18 cellular contexts compared by ENCODE assay signal in the genomic region with DNA sequence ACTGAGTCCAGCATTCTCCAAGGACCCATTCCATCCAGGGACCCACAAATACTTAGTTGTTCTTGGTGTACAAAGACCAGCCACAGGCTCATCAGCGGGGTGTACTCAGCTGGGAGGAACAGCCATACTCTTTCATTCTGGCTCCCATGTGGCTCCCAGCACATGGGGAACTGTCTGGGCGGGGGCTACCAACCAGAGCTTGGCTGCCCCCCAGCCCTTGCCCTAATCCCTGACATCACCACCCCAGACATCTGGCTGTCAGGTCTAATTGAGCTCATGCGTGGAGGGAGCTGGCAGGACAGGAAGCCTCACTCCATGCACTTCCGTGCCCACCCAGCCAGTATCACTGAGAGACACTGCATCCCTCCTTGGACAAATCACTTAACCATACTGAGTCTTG.
A peak's percentile ranks its signal among the peaks of the same experiment; 100 is the strongest.
DNase-seq lines count a peak whose midpoint lies in the region; ATAC-seq, FAIRE-seq and TF ChIP-seq lines count a peak whose summit lies in the region.
"Had no signal": no experiment of that assay in that cellular context is flagged by ENCODE, and none has a peak within 500 bp of the region (broad histone marks: within the 10 kb centered on the region; RNA-seq: fewer than 3 reads in every experiment).

No MANE protein-coding gene starts in this region.

- no peak overlapping the region for H3K4me3 Mint-ChIP-seq in osteocyte (ENCODE audit: unreplicated experiment)
- H3K4me3 Mint-ChIP-seq in mesothelial cell of epicardium = no peak overlapping the region

- TF ChIP-seq RAD21 in A549 (conservative IDR thresholded peaks at IDR 0.05 in 1 of 2, IDR thresholded peaks at IDR 0.05 in 1 of 2) = no peak

- DNase-seq in A549 (ENCODE audit: low read depth in 1 of 2, low spot score in 1 of 2) (no peak), DMS 273 treated with DMSO at 0.1 percent for 48 hours (lab: John Stamatoyannopoulos, UW) (peak; percentile 18), coronary artery (ENCODE audit: low spot score) (peak; percentile 47), osteocyte (ENCODE audit: extremely low spot score, unreplicated experiment) (peak; percentile 56), mesothelial cell of epicardium (ENCODE audit: low spot score in 2 of 2, unreplicated experiment in 2 of 2) (no peak)
- DNase-seq in activated naive CD4-positive, alpha-beta T cell treated with anti-CD3 and anti-CD28 coated beads, Interleukin-2, amount 50 U/mL, for 72 hours (ENCODE audit: low spot score in 2 of 2) = no peak
- no peak for DNase-seq in stimulated activated CD4-positive, alpha-beta T cell treated with anti-CD3 and anti-CD28 coated beads, Interleukin-12 subunit alpha, Interleukin-12 subunit beta, amount 100 ng/mL, for 4 hours
- DNase-seq: ACHN, BE2C, DMS153, IMR-90, NCI-H1436, NCI-H2081 treated with DMSO at 0.1 percent for 48 hours, NCI-H526, OCI-M1 had no signal

- WGBS in A549 (ENCODE audit: missing lambda C conversion rate) = 85% methylated on average over 4 of the region's 4 CpGs

- H3K4me1 Mint-ChIP-seq in osteocyte (ENCODE audit: unreplicated experiment) (peaks cover 7% of the 10 kb centered on the region), mesothelial cell of epicardium (peaks cover under 1% of the 10 kb centered on the region)

- H3K9me3 Mint-ChIP-seq in osteocyte (ENCODE audit: unreplicated experiment) (peaks cover 10% of the 10 kb centered on the region), mesothelial cell of epicardium (peaks cover 25% of the 10 kb centered on the region)
- peaks cover 11 to 13% of the 10 kb centered on the region in 2 donors for H3K9me3 Mint-ChIP-seq in activated naive CD4-positive, alpha-beta T cell treated with anti-CD3 and anti-CD28 coated beads, Interleukin-2, amount 50 U/mL, for 72 hours

- H3K27ac ChIP-seq in A549 (no peak overlapping the region), coronary artery (no peak overlapping the region)
- H3K27ac ChIP-seq: RWPE1 had no signal

- ATAC-seq in A549 = peak; percentile 23 to 47; a peak in 2 of 6 replicates
- no peak for ATAC-seq in activated naive CD4-positive, alpha-beta T cell treated with anti-CD3 and anti-CD28 coated beads, Interleukin-2, amount 50 U/mL, for 72 hours
- ATAC-seq in GM21529 (IDR thresholded peaks at IDR 0.05; ENCODE audit: unreplicated experiment) = no peak

- TF ChIP-seq EP300 in A549 (IDR thresholded peaks at IDR 0.05) = no peak

- H3K4me1 ChIP-seq in A549 = no peaks in the 10 kb centered on the region
- H3K4me1 ChIP-seq: BE2C had no signal

- no peak for TF ChIP-seq POLR2A in A549 (IDR thresholded peaks at IDR 0.05; ENCODE audit: low read length)

- no peak overlapping the region for H3K27ac Mint-ChIP-seq in osteocyte (ENCODE audit: unreplicated experiment)
- no peak overlapping the region for H3K27ac Mint-ChIP-seq in activated naive CD4-positive, alpha-beta T cell treated with anti-CD3 and anti-CD28 coated beads, Interleukin-2, amount 50 U/mL, for 72 hours
- H3K27ac Mint-ChIP-seq in mesothelial cell of epicardium = no peak overlapping the region

- H3K4me3 ChIP-seq in A549 = no peak overlapping the region
- H3K4me3 ChIP-seq in coronary artery = no peak overlapping the region

- no peak for TF ChIP-seq CTCF in A549 (IDR thresholded peaks at IDR 0.05)
- TF ChIP-seq CTCF in coronary artery (IDR thresholded peaks at IDR 0.05) = no peak
- TF ChIP-seq CTCF in osteocyte (IDR thresholded peaks at IDR 0.05) = no peak
- no peak for TF ChIP-seq CTCF in mesothelial cell of epicardium (IDR thresholded peaks at IDR 0.05; ENCODE audit: unreplicated experiment)

- no peaks in the 10 kb centered on the region for H3K27me3 Mint-ChIP-seq in osteocyte (ENCODE audit: unreplicated experiment)
- H3K27me3 Mint-ChIP-seq in mesothelial cell of epicardium (ENCODE audit: low read depth) = no peaks in the 10 kb centered on the region

- POLR2A ChIA-PET in A549 (lab: Yijun Ruan, JAX) = no interaction called here

- peaks cover 15% of the 10 kb centered on the region for H3K9me3 ChIP-seq in A549
- H3K9me3 ChIP-seq: BE2C had no signal

- H3K36me3 Mint-ChIP-seq in osteocyte (ENCODE audit: unreplicated experiment) = peaks cover 7% of the 10 kb centered on the region
- no peaks in the 10 kb centered on the region for H3K36me3 Mint-ChIP-seq in activated naive CD4-positive, alpha-beta T cell treated with anti-CD3 and anti-CD28 coated beads, Interleukin-2, amount 50 U/mL, for 72 hours
- peaks cover 10% of the 10 kb centered on the region for H3K36me3 Mint-ChIP-seq in mesothelial cell of epicardium

- H3K4me2 ChIP-seq in A549 = no peak overlapping the region

- no peak for FAIRE-seq in A549 (lab: Jason Lieb, UNC)
- FAIRE-seq: H54 had no signal

- CTCF ChIA-PET in A549 (lab: Yijun Ruan, JAX) = no interaction called here

TF ChIP-seq in A549, 52 proteins besides CTCF, POLR2A, EP300 and RAD21:
- TF ChIP-seq ZFP36 (IDR thresholded peaks at IDR 0.05; ENCODE audit: borderline replicate concordance, partially characterized antibody) = no peak
- TF ChIP-seq BHLHE40 (IDR thresholded peaks at IDR 0.05; ENCODE audit: low read depth, low read length) = no peak

Comparison
In these comparisons a context has a peak if more than half of its experiments do, and no peak if none do; other contexts are left out.
1. ATAC-seq: peak in A549 (2 of 2); none in activated naive CD4-positive, alpha-beta T cell treated with anti-CD3 and anti-CD28 coated beads, Interleukin-2, amount 50 U/mL, for 72 hours (0 of 2) and GM21529 (single experiment).
2. DNase-seq: peak in DMS 273 treated with DMSO at 0.1 percent for 48 hours (single experiment), coronary artery (single experiment) and osteocyte (single experiment); none in A549 (0 of 2), activated naive CD4-positive, alpha-beta T cell treated with anti-CD3 and anti-CD28 coated beads, Interleukin-2, amount 50 U/mL, for 72 hours (0 of 2), stimulated activated CD4-positive, alpha-beta T cell treated with anti-CD3 and anti-CD28 coated beads, Interleukin-12 subunit alpha, Interleukin-12 subunit beta, amount 100 ng/mL, for 4 hours (single experiment) and mesothelial cell of epicardium (0 of 2).